In the genomic region with DNA sequence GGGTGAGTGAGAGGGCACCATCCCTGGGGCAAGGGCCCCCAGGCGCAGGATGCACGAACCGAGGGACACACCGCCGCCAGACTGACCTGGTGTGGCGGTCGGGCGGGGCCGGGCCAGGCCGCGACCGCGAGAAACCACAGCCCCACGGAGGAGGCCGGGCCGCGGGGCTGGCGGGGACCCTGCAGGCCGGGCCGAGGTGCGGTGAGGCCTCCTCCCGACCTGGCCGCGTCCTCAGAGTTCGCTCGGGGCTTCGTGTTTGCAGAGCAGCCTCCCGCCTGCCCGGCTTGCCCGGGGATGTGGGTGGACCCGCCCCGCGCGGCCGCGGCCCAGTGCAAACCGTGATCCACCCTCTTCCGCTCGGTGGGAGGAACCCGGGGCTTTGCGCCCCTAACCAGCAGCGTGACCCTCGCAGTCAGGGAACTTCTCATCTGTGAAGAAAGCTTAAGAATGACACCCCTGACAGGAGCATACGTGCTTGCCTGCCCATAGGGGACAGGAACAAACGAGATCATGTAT, we compare ENCODE assay signal across 1 cellular context.
TF ChIP-seq lines count a peak whose summit lies in the region.

No MANE protein-coding gene starts in this region.

TF ChIP-seq in SK-N-SH treated with all-trans-retinoic acid at 6 μM for 48 hours, 23 proteins besides CTCF, POLR2A, EP300 and RAD21 (continued from another document):
- TF ChIP-seq, protein P1, sequence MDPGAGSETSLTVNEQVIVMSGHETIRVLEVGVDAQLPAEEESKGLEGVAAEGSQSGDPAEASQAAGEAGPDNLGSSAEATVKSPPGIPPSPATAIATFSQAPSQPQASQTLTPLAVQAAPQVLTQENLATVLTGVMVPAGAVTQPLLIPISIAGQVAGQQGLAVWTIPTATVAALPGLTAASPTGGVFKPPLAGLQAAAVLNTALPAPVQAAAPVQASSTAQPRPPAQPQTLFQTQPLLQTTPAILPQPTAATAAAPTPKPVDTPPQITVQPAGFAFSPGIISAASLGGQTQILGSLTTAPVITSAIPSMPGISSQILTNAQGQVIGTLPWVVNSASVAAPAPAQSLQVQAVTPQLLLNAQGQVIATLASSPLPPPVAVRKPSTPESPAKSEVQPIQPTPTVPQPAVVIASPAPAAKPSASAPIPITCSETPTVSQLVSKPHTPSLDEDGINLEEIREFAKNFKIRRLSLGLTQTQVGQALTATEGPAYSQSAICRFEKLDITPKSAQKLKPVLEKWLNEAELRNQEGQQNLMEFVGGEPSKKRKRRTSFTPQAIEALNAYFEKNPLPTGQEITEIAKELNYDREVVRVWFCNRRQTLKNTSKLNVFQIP (CRISPR knock-in tag; IDR thresholded peaks at IDR 0.05; ENCODE audit: borderline replicate concordance, low read depth), result no peak
- TF ChIP-seq OSR1 (CRISPR knock-in tag; IDR thresholded peaks at IDR 0.05) (no peak), TOX (CRISPR knock-in tag; IDR thresholded peaks at IDR 0.05; ENCODE audit: borderline replicate concordance) (no peak), ZNF8 (CRISPR knock-in tag; IDR thresholded peaks at IDR 0.05) (no peak), TCF4 (CRISPR knock-in tag; IDR thresholded peaks at IDR 0.05; ENCODE audit: borderline replicate concordance) (no peak), BACH2 (CRISPR knock-in tag; IDR thresholded peaks at IDR 0.05; ENCODE audit: borderline replicate concordance) (no peak), ZFP3 (CRISPR knock-in tag; IDR thresholded peaks at IDR 0.05) (no peak), ISL1 (CRISPR knock-in tag; IDR thresholded peaks at IDR 0.05) (no peak)
- TF ChIP-seq, protein P2, sequence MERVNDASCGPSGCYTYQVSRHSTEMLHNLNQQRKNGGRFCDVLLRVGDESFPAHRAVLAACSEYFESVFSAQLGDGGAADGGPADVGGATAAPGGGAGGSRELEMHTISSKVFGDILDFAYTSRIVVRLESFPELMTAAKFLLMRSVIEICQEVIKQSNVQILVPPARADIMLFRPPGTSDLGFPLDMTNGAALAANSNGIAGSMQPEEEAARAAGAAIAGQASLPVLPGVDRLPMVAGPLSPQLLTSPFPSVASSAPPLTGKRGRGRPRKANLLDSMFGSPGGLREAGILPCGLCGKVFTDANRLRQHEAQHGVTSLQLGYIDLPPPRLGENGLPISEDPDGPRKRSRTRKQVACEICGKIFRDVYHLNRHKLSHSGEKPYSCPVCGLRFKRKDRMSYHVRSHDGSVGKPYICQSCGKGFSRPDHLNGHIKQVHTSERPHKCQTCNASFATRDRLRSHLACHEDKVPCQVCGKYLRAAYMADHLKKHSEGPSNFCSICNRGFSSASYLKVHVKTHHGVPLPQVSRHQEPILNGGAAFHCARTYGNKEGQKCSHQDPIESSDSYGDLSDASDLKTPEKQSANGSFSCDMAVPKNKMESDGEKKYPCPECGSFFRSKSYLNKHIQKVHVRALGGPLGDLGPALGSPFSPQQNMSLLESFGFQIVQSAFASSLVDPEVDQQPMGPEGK (CRISPR knock-in tag; IDR thresholded peaks at IDR 0.05; ENCODE audit: borderline replicate concordance), result no peak
- TF ChIP-seq, protein P3, sequence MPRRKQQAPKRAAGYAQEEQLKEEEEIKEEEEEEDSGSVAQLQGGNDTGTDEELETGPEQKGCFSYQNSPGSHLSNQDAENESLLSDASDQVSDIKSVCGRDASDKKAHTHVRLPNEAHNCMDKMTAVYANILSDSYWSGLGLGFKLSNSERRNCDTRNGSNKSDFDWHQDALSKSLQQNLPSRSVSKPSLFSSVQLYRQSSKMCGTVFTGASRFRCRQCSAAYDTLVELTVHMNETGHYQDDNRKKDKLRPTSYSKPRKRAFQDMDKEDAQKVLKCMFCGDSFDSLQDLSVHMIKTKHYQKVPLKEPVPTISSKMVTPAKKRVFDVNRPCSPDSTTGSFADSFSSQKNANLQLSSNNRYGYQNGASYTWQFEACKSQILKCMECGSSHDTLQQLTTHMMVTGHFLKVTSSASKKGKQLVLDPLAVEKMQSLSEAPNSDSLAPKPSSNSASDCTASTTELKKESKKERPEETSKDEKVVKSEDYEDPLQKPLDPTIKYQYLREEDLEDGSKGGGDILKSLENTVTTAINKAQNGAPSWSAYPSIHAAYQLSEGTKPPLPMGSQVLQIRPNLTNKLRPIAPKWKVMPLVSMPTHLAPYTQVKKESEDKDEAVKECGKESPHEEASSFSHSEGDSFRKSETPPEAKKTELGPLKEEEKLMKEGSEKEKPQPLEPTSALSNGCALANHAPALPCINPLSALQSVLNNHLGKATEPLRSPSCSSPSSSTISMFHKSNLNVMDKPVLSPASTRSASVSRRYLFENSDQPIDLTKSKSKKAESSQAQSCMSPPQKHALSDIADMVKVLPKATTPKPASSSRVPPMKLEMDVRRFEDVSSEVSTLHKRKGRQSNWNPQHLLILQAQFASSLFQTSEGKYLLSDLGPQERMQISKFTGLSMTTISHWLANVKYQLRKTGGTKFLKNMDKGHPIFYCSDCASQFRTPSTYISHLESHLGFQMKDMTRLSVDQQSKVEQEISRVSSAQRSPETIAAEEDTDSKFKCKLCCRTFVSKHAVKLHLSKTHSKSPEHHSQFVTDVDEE (CRISPR knock-in tag; IDR thresholded peaks at IDR 0.05), result no peak
TF ChIP-seq in SK-N-SH treated with all-trans-retinoic acid at 6 μM for 48 hours: peak in this region for 0.
